In the genomic region with DNA sequence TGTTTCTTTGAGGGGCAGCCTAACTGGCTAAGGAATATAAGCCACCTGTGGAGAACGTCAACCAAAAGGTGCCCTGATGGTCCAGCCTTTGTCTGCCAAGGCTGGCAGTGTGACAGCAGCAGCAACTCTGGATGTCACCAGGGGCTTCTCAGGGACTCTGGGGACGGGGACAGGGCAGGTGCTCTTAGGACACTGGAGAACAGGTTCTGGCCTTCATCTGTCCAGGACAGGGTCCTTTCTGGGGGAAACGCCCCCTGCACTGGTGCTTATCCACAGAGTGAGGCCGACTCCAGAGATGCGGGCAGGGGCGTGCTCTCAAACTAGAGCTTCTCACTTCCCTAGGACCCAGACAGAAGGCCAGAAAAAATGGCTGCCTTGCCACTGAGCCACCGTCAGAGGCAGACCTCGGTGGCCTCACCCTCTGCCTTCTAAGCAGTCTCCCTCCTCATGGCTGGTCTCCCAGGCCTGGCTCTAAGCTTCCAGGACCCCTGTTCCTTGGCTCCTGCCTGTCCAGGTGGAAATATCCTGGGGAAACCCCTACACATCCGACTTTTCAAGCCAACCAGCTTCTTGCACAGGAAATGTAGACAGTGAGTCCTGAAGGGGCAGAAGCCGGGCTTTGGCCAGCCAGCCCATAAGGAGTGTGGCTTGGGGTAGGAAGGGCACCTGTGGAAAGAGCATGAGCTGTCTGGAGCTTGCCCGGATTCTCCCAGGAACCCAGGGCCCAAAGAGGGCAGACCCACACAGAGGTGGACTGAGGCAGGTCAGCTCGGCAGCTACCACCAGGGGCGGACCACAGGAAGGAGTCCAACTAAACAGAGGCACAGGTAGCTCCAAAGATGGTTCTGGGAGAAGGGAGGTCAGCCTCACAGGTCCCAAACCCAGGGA, we compare ENCODE assay signal across 34 cellular contexts.
"Had no signal": no experiment of that assay in that cellular context is flagged by ENCODE, and none has a peak within 500 bp of the region (broad histone marks: within the 10 kb centered on the region; RNA-seq: fewer than 3 reads in every experiment).

No MANE protein-coding gene starts in this region.

- H3K4me3 ChIP-seq: adrenal gland, body of pancreas, breast epithelium had no signal

- H3K4me1 ChIP-seq: breast epithelium had no signal

- H3K27me3 ChIP-seq: adrenal gland, body of pancreas, brain microvascular endothelial cell, breast epithelium had no signal

- H3K27ac ChIP-seq: adrenal gland, body of pancreas, brain microvascular endothelial cell, breast epithelium, VCaP had no signal

- ATAC-seq: activated CD8-positive, alpha-beta T cell treated with anti-CD3 and anti-CD28 coated beads for 36 hours; activated naive CD4-positive, alpha-beta T cell treated with anti-CD3 and anti-CD28 coated beads, Interleukin-2, amount 50 U/mL, for 72 hours; activated T-cell treated with anti-CD3 and anti-CD28 coated beads, Interleukin-2, amount 50 U/mL, for 4 hours; activated T-cell treated with anti-CD3 and anti-CD28 coated beads, Interleukin-2, amount 50 U/mL, for 72 hours; activated T-helper 17 cell treated with anti-CD3 and anti-CD28 coated beads, Interleukin-2, amount 50 U/mL, for 72 hours; body of pancreas had no signal

- H3K9me3 ChIP-seq: adrenal gland, body of pancreas, breast epithelium had no signal

- H3K27me3 Mint-ChIP-seq: activated CD4-positive, alpha-beta memory T cell treated with anti-CD3 and anti-CD28 coated beads for 36 hours; activated CD4-positive, alpha-beta T cell treated with anti-CD3 and anti-CD28 coated beads, Interleukin-2, amount 10 ng/mL, durations not matched to agents 24 days and 14 days; activated CD8-positive, alpha-beta T cell treated with anti-CD3 and anti-CD28 coated beads for 36 hours; activated naive CD8-positive, alpha-beta T cell treated with anti-CD3 and anti-CD28 coated beads for 36 hours; activated T-helper 17 cell treated with anti-CD3 and anti-CD28 coated beads, Interleukin-2, amount 50 U/mL, for 72 hours had no signal

- H3K36me3 Mint-ChIP-seq: activated CD4-positive, alpha-beta memory T cell treated with anti-CD3 and anti-CD28 coated beads for 36 hours; activated naive CD4-positive, alpha-beta T cell treated with anti-CD3 and anti-CD28 coated beads, Interleukin-2, amount 50 U/mL, for 72 hours; activated naive CD8-positive, alpha-beta T cell treated with anti-CD3 and anti-CD28 coated beads for 36 hours had no signal

- H3K4me1 Mint-ChIP-seq: activated B cell treated with CpG ODN at 0.5 μM for 24 hours; activated naive CD8-positive, alpha-beta T cell treated with anti-CD3 and anti-CD28 coated beads for 36 hours had no signal

- H3K9me3 Mint-ChIP-seq: activated B cell treated with CpG ODN at 0.5 μM for 24 hours; activated CD4-positive, alpha-beta memory T cell treated with anti-CD3 and anti-CD28 coated beads for 36 hours; activated CD4-positive, alpha-beta T cell treated with anti-CD3 and anti-CD28 coated beads, Interleukin-2, amount 10 ng/mL, durations not matched to agents 24 days and 14 days; activated CD8-positive, alpha-beta T cell treated with anti-CD3 and anti-CD28 coated beads for 36 hours; activated naive CD4-positive, alpha-beta T cell treated with anti-CD3 and anti-CD28 coated beads for 36 hours; activated naive CD4-positive, alpha-beta T cell treated with anti-CD3 and anti-CD28 coated beads, Interleukin-2, amount 50 U/mL, for 72 hours; activated naive CD8-positive, alpha-beta T cell treated with anti-CD3 and anti-CD28 coated beads for 36 hours; activated T-cell treated with anti-CD3 and anti-CD28 coated beads, Interleukin-2, amount 50 U/mL, for 4 hours; activated T-cell treated with anti-CD3 and anti-CD28 coated beads, Interleukin-2, amount 50 U/mL, for 72 hours; activated T-helper 1 cell treated with anti-CD3 and anti-CD28 coated beads, Interleukin-12 subunit alpha, Interleukin-12 subunit beta, Interleukin-2, Interleukin-4 antibody, amounts not matched to agents 30 ng/mL and 10 ng/mL and 1 ng/mL, durations not matched to agents 14 hours and 24 hours and 36 hours; activated T-helper 17 cell treated with anti-CD3 and anti-CD28 coated beads, Interleukin-2, amount 50 U/mL, for 72 hours; T-helper 1 cell treated with Interleukin-12 subunit alpha and Interleukin-12 subunit beta and Interleukin-4 antibody, amounts not matched to agents 30 μg/mL and 1 μg/mL, for 36 hours; T-helper 2 cell treated with Interferon-gamma antibody and Interleukin-4, amounts not matched to agents 5 μg/mL and 100 μg/mL, for 36 hours had no signal

- H3K4me3 Mint-ChIP-seq: activated B cell treated with CpG ODN at 0.5 μM for 24 hours; activated CD4-positive, alpha-beta memory T cell treated with anti-CD3 and anti-CD28 coated beads for 36 hours; activated CD4-positive, alpha-beta T cell treated with anti-CD3 and anti-CD28 coated beads, Interleukin-2, amount 10 ng/mL, durations not matched to agents 24 days and 14 days; activated CD8-positive, alpha-beta T cell treated with anti-CD3 and anti-CD28 coated beads for 36 hours; activated naive CD4-positive, alpha-beta T cell treated with anti-CD3 and anti-CD28 coated beads for 36 hours; activated naive CD8-positive, alpha-beta T cell treated with anti-CD3 and anti-CD28 coated beads for 36 hours; activated T-cell treated with anti-CD3 and anti-CD28 coated beads, Interleukin-2, amount 50 U/mL, for 4 hours; activated T-cell treated with anti-CD3 and anti-CD28 coated beads, Interleukin-2, amount 50 U/mL, for 72 hours; activated T-helper 1 cell treated with anti-CD3 and anti-CD28 coated beads, Interleukin-12 subunit alpha, Interleukin-12 subunit beta, Interleukin-2, Interleukin-4 antibody, amounts not matched to agents 30 ng/mL and 10 ng/mL and 1 ng/mL, durations not matched to agents 14 hours and 24 hours and 36 hours; activated T-helper 17 cell treated with anti-CD3 and anti-CD28 coated beads, Interleukin-2, amount 50 U/mL, for 72 hours; T-helper 1 cell treated with Interleukin-12 subunit alpha and Interleukin-12 subunit beta and Interleukin-4 antibody, amounts not matched to agents 30 μg/mL and 1 μg/mL, for 36 hours; T-helper 2 cell treated with Interferon-gamma antibody and Interleukin-4, amounts not matched to agents 5 μg/mL and 100 μg/mL, for 36 hours had no signal

- DNase-seq: activated B cell treated with CpG ODN at 0.5 μM for 24 hours; activated CD4-positive, alpha-beta memory T cell treated with anti-CD3 and anti-CD28 coated beads for 36 hours; activated CD4-positive, alpha-beta T cell treated with anti-CD3 and anti-CD28 coated beads for 4 hours; activated CD4-positive, alpha-beta T cell treated with anti-CD3 and anti-CD28 coated beads, Interleukin-2, amount 10 ng/mL, durations not matched to agents 24 days and 14 days; activated CD4-positive, alpha-beta T cell treated with anti-CD3 and anti-CD28 coated beads, Interleukin-2, amount 50 U/mL, for 1 hour; activated CD4-positive, alpha-beta T cell treated with anti-CD3 and anti-CD28 coated beads, Interleukin-2, amount 50 U/mL, for 4 hours; activated CD4-positive, CD25-positive, alpha-beta regulatory T cell treated with anti-CD3 and anti-CD28 coated beads, Interleukin-2, amount 50 U/mL, for 72 hours; activated CD8-positive, alpha-beta memory T cell treated with anti-CD3 and anti-CD28 coated beads, Interleukin-2, amount 50 U/mL, for 4 hours; activated CD8-positive, alpha-beta T cell treated with anti-CD3 and anti-CD28 coated beads for 36 hours; activated effector memory CD4-positive, alpha-beta T cell treated with anti-CD3 and anti-CD28 coated beads, Interleukin-2, amount 50 U/mL, for 16 hours; activated gamma-delta T cell treated with Interleukin-2 at 50 U/mL for 16 hours; activated naive CD4-positive, alpha-beta T cell; activated naive CD4-positive, alpha-beta T cell treated with anti-CD3 and anti-CD28 coated beads for 36 hours; activated naive CD4-positive, alpha-beta T cell treated with anti-CD3 and anti-CD28 coated beads, Interleukin-2, amount 50 U/mL, for 16 hours; activated naive CD8-positive, alpha-beta T cell treated with anti-CD3 and anti-CD28 coated beads for 36 hours; activated T-cell treated with anti-CD3 and anti-CD28 coated beads for 4 hours; activated T-cell treated with anti-CD3 and anti-CD28 coated beads, Interleukin-2, amount 50 U/mL, for 1 hour; activated T-cell treated with anti-CD3 and anti-CD28 coated beads, Interleukin-2, amount 50 U/mL, for 4 hours; activated T-cell treated with anti-CD3 and anti-CD28 coated beads, Interleukin-2, amount 50 U/mL, for 72 hours; adrenal gland; amniotic stem cell; body of pancreas; brain microvascular endothelial cell; central memory CD4-positive, alpha-beta T cell; T-helper 1 cell; T-helper 2 cell; T-helper 9 cell had no signal

- H3K27ac Mint-ChIP-seq: activated B cell treated with CpG ODN at 0.5 μM for 24 hours; activated CD4-positive, alpha-beta memory T cell treated with anti-CD3 and anti-CD28 coated beads for 36 hours; activated CD4-positive, alpha-beta T cell treated with anti-CD3 and anti-CD28 coated beads, Interleukin-2, amount 10 ng/mL, durations not matched to agents 24 days and 14 days; activated CD8-positive, alpha-beta T cell treated with anti-CD3 and anti-CD28 coated beads for 36 hours; activated naive CD4-positive, alpha-beta T cell treated with anti-CD3 and anti-CD28 coated beads for 36 hours; activated naive CD8-positive, alpha-beta T cell treated with anti-CD3 and anti-CD28 coated beads for 36 hours; activated T-cell treated with anti-CD3 and anti-CD28 coated beads, Interleukin-2, amount 50 U/mL, for 72 hours; activated T-helper 1 cell treated with anti-CD3 and anti-CD28 coated beads, Interleukin-12 subunit alpha, Interleukin-12 subunit beta, Interleukin-2, Interleukin-4 antibody, amounts not matched to agents 30 ng/mL and 10 ng/mL and 1 ng/mL, durations not matched to agents 14 hours and 24 hours and 36 hours; activated T-helper 17 cell treated with anti-CD3 and anti-CD28 coated beads, Interleukin-2, amount 50 U/mL, for 72 hours; T-helper 1 cell treated with Interleukin-12 subunit alpha and Interleukin-12 subunit beta and Interleukin-4 antibody, amounts not matched to agents 30 μg/mL and 1 μg/mL, for 36 hours; T-helper 2 cell treated with Interferon-gamma antibody and Interleukin-4, amounts not matched to agents 5 μg/mL and 100 μg/mL, for 36 hours had no signal

- H3K36me3 ChIP-seq: breast epithelium had no signal
